1 cellular context compared by ENCODE assay signal in the genomic region with DNA sequence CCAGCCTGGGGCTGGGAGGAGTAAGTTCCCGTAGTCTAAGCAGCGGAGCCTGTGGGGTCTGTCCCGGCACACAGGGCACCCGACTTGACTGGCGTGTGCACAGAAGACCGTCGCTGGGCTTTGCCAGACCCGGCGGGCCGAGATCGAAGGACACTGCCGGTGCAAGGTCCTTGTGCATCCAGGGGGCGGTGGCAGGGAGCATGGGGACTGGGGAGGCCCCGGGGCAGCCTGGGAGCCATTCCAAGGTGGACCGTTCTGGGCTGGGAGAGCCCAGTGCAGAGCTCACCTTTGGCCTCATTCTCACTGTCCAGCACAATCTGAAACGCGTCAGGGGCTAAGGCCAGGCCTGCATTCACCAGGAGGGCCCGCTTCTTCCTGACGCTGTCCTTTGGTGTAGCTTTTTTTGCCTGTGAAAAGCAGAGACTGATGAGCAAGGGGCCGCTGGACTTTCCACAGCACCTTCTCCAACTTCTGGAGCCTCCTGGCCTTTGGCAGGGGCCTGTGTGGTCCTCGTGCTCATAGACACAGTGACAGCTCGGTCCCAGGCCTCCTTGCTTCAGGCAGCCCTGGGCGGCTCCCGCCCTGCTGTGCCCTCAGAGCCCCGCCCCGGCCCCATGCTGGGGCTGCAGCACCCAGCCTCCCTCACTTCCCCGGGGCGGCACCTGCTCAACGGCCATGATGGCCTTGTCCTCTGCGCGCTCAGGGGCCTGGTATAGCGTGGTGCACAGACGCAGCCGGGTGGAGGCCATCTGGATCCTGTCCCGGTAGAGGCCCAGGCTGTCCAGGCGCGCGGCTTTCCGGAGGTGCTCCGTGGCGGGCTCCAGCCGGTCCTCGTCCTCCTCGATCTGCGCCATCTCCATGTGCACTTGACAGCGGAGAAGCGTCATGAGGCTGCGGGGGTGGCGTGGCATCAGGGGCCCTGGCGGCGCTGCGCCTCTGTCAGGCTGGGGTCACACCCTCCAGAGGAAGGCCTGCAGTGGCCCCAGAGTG.
TF ChIP-seq lines count a peak whose summit lies in the region.

No MANE protein-coding gene starts in this region.

TF ChIP-seq in HCT116, 20 proteins besides CTCF, POLR2A, EP300 and RAD21 (continued from another document):
- TF ChIP-seq, protein P1, sequence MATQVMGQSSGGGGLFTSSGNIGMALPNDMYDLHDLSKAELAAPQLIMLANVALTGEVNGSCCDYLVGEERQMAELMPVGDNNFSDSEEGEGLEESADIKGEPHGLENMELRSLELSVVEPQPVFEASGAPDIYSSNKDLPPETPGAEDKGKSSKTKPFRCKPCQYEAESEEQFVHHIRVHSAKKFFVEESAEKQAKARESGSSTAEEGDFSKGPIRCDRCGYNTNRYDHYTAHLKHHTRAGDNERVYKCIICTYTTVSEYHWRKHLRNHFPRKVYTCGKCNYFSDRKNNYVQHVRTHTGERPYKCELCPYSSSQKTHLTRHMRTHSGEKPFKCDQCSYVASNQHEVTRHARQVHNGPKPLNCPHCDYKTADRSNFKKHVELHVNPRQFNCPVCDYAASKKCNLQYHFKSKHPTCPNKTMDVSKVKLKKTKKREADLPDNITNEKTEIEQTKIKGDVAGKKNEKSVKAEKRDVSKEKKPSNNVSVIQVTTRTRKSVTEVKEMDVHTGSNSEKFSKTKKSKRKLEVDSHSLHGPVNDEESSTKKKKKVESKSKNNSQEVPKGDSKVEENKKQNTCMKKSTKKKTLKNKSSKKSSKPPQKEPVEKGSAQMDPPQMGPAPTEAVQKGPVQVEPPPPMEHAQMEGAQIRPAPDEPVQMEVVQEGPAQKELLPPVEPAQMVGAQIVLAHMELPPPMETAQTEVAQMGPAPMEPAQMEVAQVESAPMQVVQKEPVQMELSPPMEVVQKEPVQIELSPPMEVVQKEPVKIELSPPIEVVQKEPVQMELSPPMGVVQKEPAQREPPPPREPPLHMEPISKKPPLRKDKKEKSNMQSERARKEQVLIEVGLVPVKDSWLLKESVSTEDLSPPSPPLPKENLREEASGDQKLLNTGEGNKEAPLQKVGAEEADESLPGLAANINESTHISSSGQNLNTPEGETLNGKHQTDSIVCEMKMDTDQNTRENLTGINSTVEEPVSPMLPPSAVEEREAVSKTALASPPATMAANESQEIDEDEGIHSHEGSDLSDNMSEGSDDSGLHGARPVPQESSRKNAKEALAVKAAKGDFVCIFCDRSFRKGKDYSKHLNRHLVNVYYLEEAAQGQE (IDR thresholded peaks at IDR 0.05; ENCODE audit: low read depth), result no peak
- TF ChIP-seq ELF1 (IDR thresholded peaks at IDR 0.05; ENCODE audit: borderline replicate concordance, low read depth) (no peak), EZH2phosphoT487 (IDR thresholded peaks at IDR 0.05; ENCODE audit: borderline replicate concordance) (no peak), CEBPB (IDR thresholded peaks at IDR 0.05; ENCODE audit: low read depth) (no peak)
